Comparison of ENCODE assay signal across 8 cellular contexts in the genomic region with DNA sequence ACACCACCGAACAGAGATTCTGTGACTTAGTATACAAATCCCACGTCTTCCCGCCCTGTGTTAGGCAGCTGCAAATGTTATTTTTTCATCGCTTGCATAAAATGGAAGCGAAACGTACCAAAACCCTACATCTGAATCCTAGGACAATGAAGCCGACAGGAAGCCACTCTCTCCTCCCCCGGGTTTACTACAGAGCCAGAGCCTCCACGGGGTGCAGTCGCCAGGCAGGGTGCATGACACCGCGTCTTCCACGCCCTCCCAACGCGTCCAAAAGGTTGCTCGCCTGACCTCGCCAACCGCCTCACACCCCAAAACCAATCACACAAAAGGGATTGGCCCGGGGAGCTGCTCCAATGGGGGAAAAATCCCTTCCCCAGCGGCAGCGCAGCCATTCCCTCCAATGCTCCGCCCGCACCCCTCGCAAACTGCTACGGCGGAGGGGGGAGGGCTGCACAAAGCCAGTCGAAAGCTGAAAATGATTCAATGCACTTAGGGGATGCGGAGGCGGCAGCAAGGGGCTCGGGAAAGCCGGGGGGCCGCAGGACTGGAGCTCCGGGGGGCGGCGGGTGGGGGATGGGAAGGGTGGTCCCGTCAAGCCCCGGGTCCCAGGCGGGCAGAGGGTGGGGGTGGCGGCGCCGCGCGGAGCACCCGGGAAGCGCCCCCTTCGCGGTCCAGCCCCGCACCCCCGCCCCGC. TPM values are rescaled to one million over a fixed set of nuclear protein-coding genes. Genes with fewer than 3 reads are reported as not detected.
A peak's percentile ranks its signal among the peaks of the same experiment; 100 is the strongest.
DNase-seq lines count a peak whose midpoint lies in the region; ATAC-seq and TF ChIP-seq lines count a peak whose summit lies in the region.

No MANE protein-coding gene starts in this region.

- H3K9me3 ChIP-seq in IMR-90 (ENCODE audit: control insufficient read depth, insufficient read depth, low read length) (no peaks in the 10 kb centered on the region), RWPE2 (ENCODE audit: severe bottlenecking) (no peaks in the 10 kb centered on the region), tibial nerve (no peaks in the 10 kb centered on the region)

- peak overlapping the region; percentile 26; the same call in 1 of the 2 replicates for H4K5ac ChIP-seq in IMR-90 (ENCODE audit: low read depth, low read length)

- H2AK9ac ChIP-seq in IMR-90 (replicated peaks; ENCODE audit: low read depth, low read length, poor library complexity) = peak overlapping the region; percentile 97

- peak overlapping the region; percentile 92 for H3K4ac ChIP-seq in IMR-90 (ENCODE audit: low read depth, low read length)

- peak overlapping the region; percentile 100 for H3K4me3 Mint-ChIP-seq in activated naive CD4-positive, alpha-beta T cell treated with anti-CD3 and anti-CD28 coated beads, Interleukin-2, amount 50 U/mL, for 24 hours
- peak overlapping the region; percentile 99 for H3K4me3 Mint-ChIP-seq in glutamatergic neuron (ENCODE audit: unreplicated experiment)
- peak overlapping the region; percentile 96 for H3K4me3 Mint-ChIP-seq in osteocyte (ENCODE audit: unreplicated experiment)

- intact Hi-C loops in IMR-90 (cut with micrococcal nuclease) = loop anchor here (5.0 kb wide), 3 partner anchors 37 to 73 kb away; no protein-coding TSS in a partner anchor

- peaks cover 2% of the 10 kb centered on the region for H3K36me3 Mint-ChIP-seq in activated naive CD4-positive, alpha-beta T cell treated with anti-CD3 and anti-CD28 coated beads, Interleukin-2, amount 50 U/mL, for 24 hours
- H3K36me3 Mint-ChIP-seq in glutamatergic neuron (ENCODE audit: unreplicated experiment) (no peaks in the 10 kb centered on the region), osteocyte (ENCODE audit: unreplicated experiment) (no peaks in the 10 kb centered on the region)

- H3K4me2 ChIP-seq in IMR-90 (ENCODE audit: low read depth, low read length) = peak overlapping the region; percentile 100

- peak overlapping the region; percentile 95 for H2AFZ ChIP-seq in IMR-90 (replicated peaks; ENCODE audit: low read length, poor library complexity)

- no TSS peak for BruUV-seq in IMR-90 (replicated peaks; lab: Mats Ljungman, UMichigan)

- peak overlapping the region; percentile 83 for H2AK5ac ChIP-seq in IMR-90 (ENCODE audit: low read depth, low read length)

- 0% methylated on average over 3 of the region's 50 CpGs; no CpG with 5 or more reads in 1 of the 2 experiments for WGBS in IMR-90 (ENCODE audit: extremely low coverage in 2 of 2, insufficient read length in 1 of 2), 2 experiments
- 0 to 1% methylated on average over 19 to 22 of the region's 50 CpGs for WGBS in tibial nerve, 2 donors

- peak overlapping the region; percentile 40; the same call in 1 of the 3 replicates for H2BK15ac ChIP-seq in IMR-90 (ENCODE audit: low read depth, low read length)

- peaks cover 51% of the 10 kb centered on the region for H3K4me1 Mint-ChIP-seq in activated naive CD4-positive, alpha-beta T cell treated with anti-CD3 and anti-CD28 coated beads, Interleukin-2, amount 50 U/mL, for 24 hours
- H3K4me1 Mint-ChIP-seq in glutamatergic neuron (ENCODE audit: low read depth, unreplicated experiment) (peaks cover 14% of the 10 kb centered on the region), osteocyte (ENCODE audit: unreplicated experiment) (peaks cover 53% of the 10 kb centered on the region)

- H2BK20ac ChIP-seq in IMR-90 (ENCODE audit: low read depth, low read length) = no peak overlapping the region

- H3K23ac ChIP-seq in IMR-90 (ENCODE audit: low read depth, low read length) = peak overlapping the region; percentile 98

- H3K79me1 ChIP-seq in IMR-90 (ENCODE audit: low read depth in 1 of 2, low read length in 2 of 2) = peaks cover 0 to 6% of the 10 kb centered on the region in 2 experiments; a peak in 3 of 4 replicates

- peak overlapping the region; percentile 84 for H3K9ac ChIP-seq in IMR-90 (ENCODE audit: low read depth, low read length)

- peak; percentile 91 for DNase-seq in CD1c-positive myeloid dendritic cell (ENCODE audit: extremely low spot score)
- peak; percentile 48 for DNase-seq in IMR-90
- peak; percentile 51 for DNase-seq in RWPE2 (ENCODE audit: low spot score)
- DNase-seq in glutamatergic neuron = peak; percentile 61
- DNase-seq in osteocyte (ENCODE audit: extremely low spot score, unreplicated experiment) = no peak
- peak; percentile 28 to 48 for DNase-seq in tibial nerve (ENCODE audit: low spot score in 2 of 2)

- no peaks in the 10 kb centered on the region for H3K27me3 Mint-ChIP-seq in activated naive CD4-positive, alpha-beta T cell treated with anti-CD3 and anti-CD28 coated beads, Interleukin-2, amount 50 U/mL, for 24 hours
- peaks cover 12% of the 10 kb centered on the region for H3K27me3 Mint-ChIP-seq in glutamatergic neuron (ENCODE audit: unreplicated experiment)
- no peaks in the 10 kb centered on the region for H3K27me3 Mint-ChIP-seq in osteocyte (ENCODE audit: unreplicated experiment)

- TF ChIP-seq EP300 in tibial nerve (IDR thresholded peaks at IDR 0.05) = peak in 1 of 2 donors; percentile 54

- H3K36me3 ChIP-seq in IMR-90 (ENCODE audit: control insufficient read depth, insufficient read depth, low read length) = no peaks in the 10 kb centered on the region
- peaks cover 7% of the 10 kb centered on the region; the same call in 1 of the 2 replicates for H3K36me3 ChIP-seq in RWPE2 (ENCODE audit: low read depth)
- no peaks in the 10 kb centered on the region for H3K36me3 ChIP-seq in tibial nerve

- peak overlapping the region; percentile 51 for H2BK120ac ChIP-seq in IMR-90 (ENCODE audit: low read depth, low read length)

- H3K9me1 ChIP-seq in IMR-90 (ENCODE audit: insufficient read depth, low read length) = no peaks in the 10 kb centered on the region

- TF ChIP-seq RAD21 in IMR-90 (IDR thresholded peaks at IDR 0.05; ENCODE audit: low read length) = no peak

- peak overlapping the region; percentile 91 for H3K56ac ChIP-seq in IMR-90 (ENCODE audit: extremely low read depth, insufficient read depth, low read length)

- peak overlapping the region; percentile 92 for H2BK5ac ChIP-seq in IMR-90 (ENCODE audit: low read depth, low read length, poor library complexity, severe bottlenecking)

- H4K20me1 ChIP-seq in IMR-90 (ENCODE audit: insufficient read depth, low read length) = peaks cover 23% of the 10 kb centered on the region

- TF ChIP-seq CTCF in IMR-90 (conservative IDR thresholded peaks at IDR 0.05; ENCODE audit: low read depth, low read length) (no peak), RWPE2 (IDR thresholded peaks at IDR 0.05; ENCODE audit: poor library complexity, severe bottlenecking) (no peak), glutamatergic neuron (IDR thresholded peaks at IDR 0.05; ENCODE audit: partially characterized antibody, unreplicated experiment) (no peak), osteocyte (IDR thresholded peaks at IDR 0.05) (no peak), tibial nerve (IDR thresholded peaks at IDR 0.05) (no peak)

- in situ Hi-C loops in IMR-90 (cut with MboI; ENCODE audit: low sequenced_read_pairs) = no loop called here

- peak; percentile 25 for ATAC-seq in GM21360 (IDR thresholded peaks at IDR 0.05; ENCODE audit: unreplicated experiment)
- ATAC-seq in IMR-90 (ENCODE audit: low read depth) = peak; percentile 9
- ATAC-seq in RWPE2 (ENCODE audit: low read depth) = peak; percentile 9

- H3K18ac ChIP-seq in IMR-90 (ENCODE audit: low read depth, low read length) = peak overlapping the region; percentile 89

- H3K9me3 Mint-ChIP-seq in activated naive CD4-positive, alpha-beta T cell treated with anti-CD3 and anti-CD28 coated beads, Interleukin-2, amount 50 U/mL, for 24 hours = no peaks in the 10 kb centered on the region
- H3K9me3 Mint-ChIP-seq in glutamatergic neuron (ENCODE audit: unreplicated experiment) (peaks cover 14% of the 10 kb centered on the region), osteocyte (ENCODE audit: unreplicated experiment) (no peaks in the 10 kb centered on the region)

- peak overlapping the region; percentile 64 to 77; a peak in 3 of 4 replicates for H4K8ac ChIP-seq in IMR-90 (ENCODE audit: low read depth in 2 of 2, low read length in 2 of 2)

- H3K27me3 ChIP-seq in IMR-90 (ENCODE audit: control insufficient read depth, insufficient read depth, low read length) (no peaks in the 10 kb centered on the region), RWPE2 (ENCODE audit: insufficient read depth, poor library complexity, severe bottlenecking) (no peaks in the 10 kb centered on the region), tibial nerve (no peaks in the 10 kb centered on the region)

- H3K27ac ChIP-seq in IMR-90 (ENCODE audit: insufficient read depth, low read length) = peak overlapping the region; percentile 89
- H3K27ac ChIP-seq in RWPE2 (ENCODE audit: poor library complexity, severe bottlenecking) = peak overlapping the region; percentile 87
- peak overlapping the region; percentile 91 to 97 (median 94) for H3K27ac ChIP-seq in tibial nerve

- H3K4me1 ChIP-seq in IMR-90 (ENCODE audit: control insufficient read depth, insufficient read depth, low read length) = peaks cover 3% of the 10 kb centered on the region
- peaks cover 20% of the 10 kb centered on the region for H3K4me1 ChIP-seq in RWPE2 (ENCODE audit: insufficient read depth, poor library complexity, severe bottlenecking)
- H3K4me1 ChIP-seq in tibial nerve = peaks cover 0 to 63% (median 25%) of the 10 kb centered on the region in 4 donors

- CTCF ChIA-PET in IMR-90 (lab: Yijun Ruan, JAX) = no interaction called here

- H3K4me3 ChIP-seq in IMR-90 (ENCODE audit: insufficient read depth, low read depth, low read length) (peak overlapping the region; percentile 86), RWPE2 (ENCODE audit: severe bottlenecking) (peak overlapping the region; percentile 72), tibial nerve (peak overlapping the region; percentile 52 to 83 (median 74))

- H3K27ac Mint-ChIP-seq in activated naive CD4-positive, alpha-beta T cell treated with anti-CD3 and anti-CD28 coated beads, Interleukin-2, amount 50 U/mL, for 24 hours = peak overlapping the region; percentile 95
- H3K27ac Mint-ChIP-seq in glutamatergic neuron (ENCODE audit: unreplicated experiment) (peak overlapping the region; percentile 99), osteocyte (ENCODE audit: unreplicated experiment) (peak overlapping the region; percentile 92)

- TF ChIP-seq POLR2A in IMR-90 (IDR thresholded peaks at IDR 0.05; ENCODE audit: low read depth, low read length) = no peak
- no peak for TF ChIP-seq POLR2A in tibial nerve (IDR thresholded peaks at IDR 0.05)

- peak overlapping the region; percentile 79 for H4K91ac ChIP-seq in IMR-90 (ENCODE audit: insufficient read depth, low read depth, low read length)

- peak overlapping the region; percentile 84 for H3K14ac ChIP-seq in IMR-90 (replicated peaks; ENCODE audit: low read depth, low read length)

- POLR2A ChIA-PET in IMR-90 (lab: Charles Lee; ENCODE audit: unreplicated experiment) = no interaction called here

- dilution Hi-C loops in IMR-90 (cut with HindIII; ENCODE audit: low sequenced_read_pairs, unreplicated experiment) = no loop called here

RNA-seq across cellular contexts. Expression of a gene that starts 0.7 kb away (rescaled TPM):
- total RNA-seq in IMR-90 (2012; rRNA removed) = 151 and 196 TPM in 2 replicates
- polyA plus RNA-seq in IMR-90 (2012; rRNA removed) = 65.8 and 66.0 TPM in 2 replicates
- polyA plus RNA-seq in IMR-90 (2012; cell fraction: cytosol; rRNA removed) = 21.7 and 28.1 TPM in 2 replicates
- 39.6 and 175 TPM in 2 replicates for polyA plus RNA-seq in IMR-90 (2012; cell fraction: nucleus; rRNA removed; ENCODE audit: low replicate concordance)
- 450 TPM for total RNA-seq in glutamatergic neuron (ENCODE audit: unreplicated experiment)
- 125 and 131 TPM in 2 replicates for total RNA-seq in osteocyte
- 10 to 100 TPM; 43.7 to 91.8 (median 76.7) TPM for total RNA-seq in tibial nerve

RNA-seq across cellular contexts. Expression of a gene that starts 1.5 kb away (rescaled TPM):
- total RNA-seq in IMR-90 (2012; rRNA removed) (43.3 and 46.8 TPM in 2 replicates), glutamatergic neuron (ENCODE audit: unreplicated experiment) (52.8 TPM), osteocyte (26.7 and 30.4 TPM in 2 replicates), tibial nerve (10 to 100 TPM; 39.0 to 86.5 (median 56.0) TPM)
- polyA plus RNA-seq in IMR-90 (2012; rRNA removed) = 24.2 and 25.2 TPM in 2 replicates
- polyA plus RNA-seq in IMR-90 (2012; cell fraction: cytosol; rRNA removed) = 15.6 and 16.9 TPM in 2 replicates
- 15.2 and 27.1 TPM in 2 replicates for polyA plus RNA-seq in IMR-90 (2012; cell fraction: nucleus; rRNA removed; ENCODE audit: low replicate concordance)
